ENCODE assay signal across 1 cellular context in genomic region chr19:18904334-18905057, GRCh38.
TF ChIP-seq lines count a peak whose summit lies in the region.

No MANE protein-coding gene starts in this region.

TF ChIP-seq in GM12878, 131 proteins besides CTCF, POLR2A, EP300 and RAD21:
- no peak for TF ChIP-seq PML (IDR thresholded peaks at IDR 0.05; ENCODE audit: low read length)
- no peak for TF ChIP-seq ZBTB11 (CRISPR knock-in tag; IDR thresholded peaks at IDR 0.05)
- TF ChIP-seq TCF12 (IDR thresholded peaks at IDR 0.05; ENCODE audit: low read depth, low read length) = no peak
- no peak for TF ChIP-seq ATF7 (IDR thresholded peaks at IDR 0.05; ENCODE audit: low read depth)
- TF ChIP-seq SREBF1 (IDR thresholded peaks at IDR 0.05; ENCODE audit: low read length) = no peak
- TF ChIP-seq CBX5 (IDR thresholded peaks at IDR 0.05; ENCODE audit: low read depth) = no peak
- no peak for TF ChIP-seq NR2C2 (IDR thresholded peaks at IDR 0.05; ENCODE audit: borderline replicate concordance, control insufficient read depth, insufficient read length, low read depth)
- no peak for TF ChIP-seq BMI1 (IDR thresholded peaks at IDR 0.05; ENCODE audit: borderline replicate concordance)
- TF ChIP-seq ZNF622 (IDR thresholded peaks at IDR 0.05) = no peak
- TF ChIP-seq SIN3A (IDR thresholded peaks at IDR 0.05; ENCODE audit: low read depth, low read length) = no peak
- TF ChIP-seq CHD1 (IDR thresholded peaks at IDR 0.05; ENCODE audit: low read depth, low read length) = no peak
- no peak for TF ChIP-seq SPI1 (IDR thresholded peaks at IDR 0.05; ENCODE audit: borderline replicate concordance, insufficient read depth, low read depth, low read length)
- TF ChIP-seq KAT2A (conservative IDR thresholded peaks at IDR 0.05; ENCODE audit: control insufficient read depth, low read depth, low read length) = no peak
